21 cellular contexts compared by ENCODE assay signal in genomic region chrX:110448459-110448858, GRCh38.
"Had no signal": no experiment of that assay in that cellular context is flagged by ENCODE, and none has a peak within 500 bp of the region (broad histone marks: within the 10 kb centered on the region; RNA-seq: fewer than 3 reads in every experiment).

No MANE protein-coding gene starts in this region.

- H3K4me3 Mint-ChIP-seq: stimulated activated memory B cell treated with anti-CD40 and anti-IgM and Interleukin-4, amounts not matched to agents 10 μg/mL and 1 μg/mL and 100 μg/mL, for 72 hours; stimulated activated naive CD8-positive, alpha-beta T cell treated with anti-CD3 and anti-CD28 coated beads, Interleukin-15, Interleukin-2, amounts not matched to agents 100 ng/mL and 50 ng/mL, for 24 hours had no signal

- H3K36me3 Mint-ChIP-seq: stimulated activated memory B cell treated with anti-CD40 and anti-IgM and Interleukin-4, amounts not matched to agents 10 μg/mL and 1 μg/mL and 100 μg/mL, for 72 hours had no signal

- H3K4me3 ChIP-seq: lung, psoas muscle, spleen, tibial artery, upper lobe of left lung, uterus had no signal

- DNase-seq: dermis blood vessel endothelial cell; erythroblast; foreskin keratinocyte; kidney; left cardiac atrium; left ventricle myocardium superior; mesenchymal stem cell; midbrain; psoas muscle; spleen; stimulated activated CD4-positive, alpha-beta T cell treated with anti-CD3 and anti-CD28 coated beads, Interleukin-15, amount 100 ng/mL, for 24 hours; stimulated activated CD4-positive, alpha-beta T cell treated with anti-CD3 and anti-CD28 coated beads, Interleukin-1b, Interleukin-23, amount 100 ng/mL, for 48 hours; stimulated activated CD4-positive, alpha-beta T cell treated with anti-CD3 and anti-CD28 coated beads, Interleukin-4, amount 100 ng/mL, for 24 hours; tibial artery; upper lobe of left lung; uterus had no signal

- H3K27me3 ChIP-seq: foreskin keratinocyte, tibial artery, upper lobe of left lung, uterus had no signal

- H3K36me3 ChIP-seq: neutrophil, spleen, tibial artery, upper lobe of left lung, uterus had no signal

- H3K4me1 ChIP-seq: psoas muscle, spleen, tibial artery, upper lobe of left lung, uterus had no signal

- H3K27ac Mint-ChIP-seq: stimulated activated memory B cell treated with anti-CD40 and anti-IgM and Interleukin-4, amounts not matched to agents 10 μg/mL and 1 μg/mL and 100 μg/mL, for 72 hours; stimulated activated naive CD8-positive, alpha-beta T cell treated with anti-CD3 and anti-CD28 coated beads, Interleukin-15, Interleukin-2, amounts not matched to agents 100 ng/mL and 50 ng/mL, for 24 hours had no signal

- H3K9me3 Mint-ChIP-seq: stimulated activated memory B cell treated with anti-CD40 and anti-IgM and Interleukin-4, amounts not matched to agents 10 μg/mL and 1 μg/mL and 100 μg/mL, for 72 hours; stimulated activated naive CD8-positive, alpha-beta T cell treated with anti-CD3 and anti-CD28 coated beads, Interleukin-15, Interleukin-2, amounts not matched to agents 100 ng/mL and 50 ng/mL, for 24 hours had no signal

- H3K4me1 Mint-ChIP-seq: stimulated activated memory B cell treated with anti-CD40 and anti-IgM and Interleukin-4, amounts not matched to agents 10 μg/mL and 1 μg/mL and 100 μg/mL, for 72 hours had no signal

- H3K27ac ChIP-seq: foreskin keratinocyte, neutrophil, psoas muscle, spleen, tibial artery, upper lobe of left lung, uterus had no signal

- ATAC-seq: foreskin keratinocyte; left cardiac atrium; left ventricle myocardium superior; psoas muscle; sciatic nerve; stimulated activated memory B cell treated with anti-CD40 and anti-IgM and Interleukin-4, amounts not matched to agents 10 μg/mL and 1 μg/mL and 100 μg/mL, for 72 hours had no signal
